In the genomic region with DNA sequence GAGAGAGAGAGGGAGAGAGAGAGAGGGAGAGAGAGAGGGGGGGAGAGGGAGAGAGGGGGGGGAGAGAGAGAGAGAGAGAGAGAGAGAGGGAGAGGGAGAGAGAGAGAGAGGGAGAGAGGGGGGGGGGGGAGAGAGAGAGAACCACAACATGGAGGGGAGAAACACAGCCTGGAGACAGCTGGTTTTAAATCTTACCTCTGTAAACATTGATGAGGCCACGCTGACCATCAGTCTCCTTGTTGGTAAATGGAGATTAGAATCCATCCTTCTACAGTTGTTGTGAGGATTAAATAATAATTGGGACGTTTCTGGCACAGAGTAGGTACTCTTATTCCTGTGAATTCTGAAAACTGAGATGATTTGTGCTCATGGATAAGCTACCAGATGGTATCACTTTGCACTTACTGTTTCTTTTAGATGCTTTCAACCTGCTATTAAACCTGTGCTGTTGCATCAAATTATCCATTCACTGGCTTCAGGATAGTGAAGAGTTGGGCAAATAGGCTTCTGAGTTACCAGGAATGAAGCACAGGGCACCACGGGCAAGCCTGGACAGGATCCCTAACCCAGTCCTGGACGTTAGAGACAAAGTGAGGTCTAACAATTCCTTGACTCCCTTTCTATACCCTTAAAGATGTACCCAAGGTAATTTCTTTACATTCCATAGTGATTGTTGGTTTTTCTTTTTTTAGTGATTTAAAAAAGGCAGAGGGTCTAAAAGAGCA, we compare ENCODE assay signal across 21 cellular contexts.
DNase-seq lines count a peak whose midpoint lies in the region; ATAC-seq, FAIRE-seq and TF ChIP-seq lines count a peak whose summit lies in the region.
"Had no signal": no experiment of that assay in that cellular context is flagged by ENCODE, and none has a peak within 500 bp of the region (broad histone marks: within the 10 kb centered on the region; RNA-seq: fewer than 3 reads in every experiment).

No MANE protein-coding gene starts in this region.

- H3K36me3 ChIP-seq in HepG2 (replicated peaks in 1 of 2; ENCODE audit: control insufficient read depth in 1 of 2, insufficient read depth in 2 of 2, low read length in 2 of 2) (no peaks in the 10 kb centered on the region), right lobe of liver (no peaks in the 10 kb centered on the region), neuronal stem cell (replicated peaks in 1 of 2; ENCODE audit: control insufficient read depth in 2 of 2, insufficient read depth in 2 of 2, low read length in 2 of 2) (peaks cover 0 to 1% of the 10 kb centered on the region in 2 donors)
- no peaks in the 10 kb centered on the region for H3K36me3 ChIP-seq in CD8-positive, alpha-beta memory T cell (ENCODE audit: insufficient read depth, low read length)
- H3K36me3 ChIP-seq: BLaER1 treated with 17β-estradiol and CSF1 and Interleukin-3, amounts not matched to agents 10 nM and 100 nM had no signal

- H4K91ac ChIP-seq in neuronal stem cell (ENCODE audit: low read depth, low read length, poor library complexity), result no peak overlapping the region

- H3K27ac Mint-ChIP-seq in MCF 10A (ENCODE audit: low read depth, unreplicated experiment), result no peak overlapping the region
- no peak overlapping the region for H3K27ac Mint-ChIP-seq in CD8-positive, alpha-beta memory T cell
- H3K27ac Mint-ChIP-seq: T-cell had no signal

- H3K18ac ChIP-seq in neuronal stem cell (ENCODE audit: low read length), result no peak overlapping the region

- H4K20me1 ChIP-seq in HepG2 (ENCODE audit: insufficient read depth, low read length), result no peaks in the 10 kb centered on the region
- H4K20me1 ChIP-seq: BLaER1 treated with 17β-estradiol and CSF1 and Interleukin-3, amounts not matched to agents 10 nM and 100 nM had no signal

- no peaks in the 10 kb centered on the region for H3K36me3 Mint-ChIP-seq in MCF 10A (ENCODE audit: insufficient read depth, unreplicated experiment)
- no peaks in the 10 kb centered on the region for H3K36me3 Mint-ChIP-seq in CD8-positive, alpha-beta memory T cell
- H3K36me3 Mint-ChIP-seq: CD8-positive, alpha-beta T cell; T-cell had no signal

- no peak overlapping the region for H3K4me2 ChIP-seq in HepG2 (ENCODE audit: low read depth, low read length)
- H3K4me2 ChIP-seq in neuronal stem cell (ENCODE audit: insufficient read depth, low read length, poor library complexity, severe bottlenecking), result no peak overlapping the region
- H3K4me2 ChIP-seq: A549; BLaER1 treated with 17β-estradiol and CSF1 and Interleukin-3, amounts not matched to agents 10 nM and 100 nM had no signal

- H3K27me3 ChIP-seq in HepG2 (ENCODE audit: control insufficient read depth in 1 of 2, insufficient read depth in 2 of 2, low read length in 2 of 2) (no peaks in the 10 kb centered on the region), right lobe of liver (no peaks in the 10 kb centered on the region), neuronal stem cell (ENCODE audit: control insufficient read depth in 3 of 3, insufficient read depth in 3 of 3, low read depth in 1 of 3, low read length in 3 of 3) (no peaks in the 10 kb centered on the region)
- H3K27me3 ChIP-seq in CD8-positive, alpha-beta memory T cell (ENCODE audit: insufficient read depth, low read length, poor library complexity, severe bottlenecking), result no peaks in the 10 kb centered on the region
- H3K27me3 ChIP-seq: BLaER1 treated with 17β-estradiol and CSF1 and Interleukin-3, amounts not matched to agents 10 nM and 100 nM had no signal

- no peak overlapping the region for H2AFZ ChIP-seq in HepG2 (ENCODE audit: low read length)
- peak overlapping the region; percentile 32 for H2AFZ ChIP-seq in neuronal stem cell (ENCODE audit: low read length)

- H3K79me2 ChIP-seq in HepG2 (ENCODE audit: insufficient read depth, low read length), result no peaks in the 10 kb centered on the region

- H3K79me1 ChIP-seq in neuronal stem cell (ENCODE audit: low read depth, low read length), result no peaks in the 10 kb centered on the region

- H3K4me3 Mint-ChIP-seq in MCF 10A (ENCODE audit: unreplicated experiment), result no peak overlapping the region
- H3K4me3 Mint-ChIP-seq in CD8-positive, alpha-beta memory T cell, result no peak overlapping the region
- H3K4me3 Mint-ChIP-seq: CD8-positive, alpha-beta T cell; T-cell had no signal

- H3K4me1 ChIP-seq in HepG2 (ENCODE audit: insufficient read depth, low read length), result no peaks in the 10 kb centered on the region
- no peaks in the 10 kb centered on the region for H3K4me1 ChIP-seq in right lobe of liver
- H3K4me1 ChIP-seq in neuronal stem cell (ENCODE audit: control insufficient read depth in 2 of 2, insufficient read depth in 1 of 2, low read depth in 1 of 2, low read length in 2 of 2), result peaks cover 8 to 10% of the 10 kb centered on the region in 2 donors
- H3K4me1 ChIP-seq in CD8-positive, alpha-beta memory T cell (ENCODE audit: insufficient read depth, low read length), result no peaks in the 10 kb centered on the region
- H3K4me1 ChIP-seq: A549; BLaER1 treated with 17β-estradiol and CSF1 and Interleukin-3, amounts not matched to agents 10 nM and 100 nM had no signal

- no peak overlapping the region for H4K8ac ChIP-seq in neuronal stem cell (ENCODE audit: low read depth, low read length)

- H2BK15ac ChIP-seq in neuronal stem cell (ENCODE audit: low read length), result no peak overlapping the region

- H3K9me3 ChIP-seq in HepG2 (ENCODE audit: low read length) (no peaks in the 10 kb centered on the region), right lobe of liver (no peaks in the 10 kb centered on the region), neuronal stem cell (replicated peaks in 1 of 2; ENCODE audit: control insufficient read depth in 2 of 2, insufficient read depth in 1 of 2, low read depth in 1 of 2, low read length in 2 of 2) (no peaks in the 10 kb centered on the region)
- no peaks in the 10 kb centered on the region for H3K9me3 ChIP-seq in CD8-positive, alpha-beta memory T cell (ENCODE audit: low read length)
- H3K9me3 ChIP-seq: A549; BLaER1 treated with 17β-estradiol and CSF1 and Interleukin-3, amounts not matched to agents 10 nM and 100 nM had no signal

- no peak for TF ChIP-seq CTCF in HepG2 (CRISPR knock-in tag; IDR thresholded peaks at IDR 0.05)
- no peak for TF ChIP-seq CTCF in right lobe of liver (IDR thresholded peaks at IDR 0.05)
- TF ChIP-seq CTCF in MCF 10A (IDR thresholded peaks at IDR 0.05; ENCODE audit: unreplicated experiment), result no peak

- TF ChIP-seq EP300 in HepG2 (IDR thresholded peaks at IDR 0.05; ENCODE audit: low read depth in 2 of 2, low read length in 2 of 2), result no peak
- TF ChIP-seq EP300 in HepG2 (CRISPR knock-in tag; IDR thresholded peaks at IDR 0.05; ENCODE audit: borderline replicate concordance), result no peak

- H3K9me3 Mint-ChIP-seq in MCF 10A (ENCODE audit: unreplicated experiment), result peaks cover 28% of the 10 kb centered on the region
- peaks cover 0 to 15% (median 4%) of the 10 kb centered on the region in 5 donors for H3K9me3 Mint-ChIP-seq in CD8-positive, alpha-beta memory T cell

- CTCF ChIA-PET in HepG2 (lab: Yijun Ruan, JAX; ENCODE audit: low intra/inter-chr PET ratio, low total read pairs) (no interaction called here), MCF 10A (lab: Yijun Ruan, JAX) (no interaction called here)
- CTCF ChIA-PET in CD8-positive, alpha-beta memory T cell (lab: Charles Lee), result no interaction called here

- H2BK5ac ChIP-seq in neuronal stem cell (ENCODE audit: low read length), result no peak overlapping the region

- ATAC-seq in HepG2 (no peak), right lobe of liver (no peak)
- ATAC-seq: A549; CD8-positive, alpha-beta T cell; K562; SK-N-SH treated with all-trans-retinoic acid at 6 μM for 48 hours; T-cell had no signal

- no peak overlapping the region for H3K4ac ChIP-seq in neuronal stem cell (ENCODE audit: low read length)

- TF ChIP-seq POLR2A in HepG2 (IDR thresholded peaks at IDR 0.05; ENCODE audit: insufficient read depth in 1 of 2, low read depth in 2 of 2, low read length in 2 of 2) (no peak), right lobe of liver (IDR thresholded peaks at IDR 0.05) (no peak)

- no peak for DNase-seq in HepG2 (ENCODE audit: low spot score)
- no peak for DNase-seq in right lobe of liver
- peak; percentile 64 to 89 for DNase-seq in NCI-H524 (lab: John Stamatoyannopoulos, UW)
- peak; percentile 13 for DNase-seq in MCF 10A (ENCODE audit: unreplicated experiment)
- no peak for DNase-seq in neuronal stem cell (ENCODE audit: low spot score)
- no peak for DNase-seq in GF-D8 (lab: John Stamatoyannopoulos, UW)
- DNase-seq in CD8-positive, alpha-beta memory T cell, result no peak
- no peak for DNase-seq in stimulated activated CD4-positive, alpha-beta T cell treated with anti-CD3 and anti-CD28 coated beads, Interleukin-4, amount 100 ng/mL, for 4 hours
- DNase-seq: CD8-positive, alpha-beta T cell; GOT3; NCI-H1436; NCI-H1930; NCI-H526 treated with DMSO at 0.1 percent for 48 hours; SIG-M5; T-cell had no signal

- H3K9ac ChIP-seq in HepG2 (ENCODE audit: insufficient read depth, low read depth, low read length) (no peak overlapping the region), neuronal stem cell (ENCODE audit: low read depth, low read length, poor library complexity) (no peak overlapping the region)
- H3K9ac ChIP-seq: BLaER1 treated with 17β-estradiol and CSF1 and Interleukin-3, amounts not matched to agents 10 nM and 100 nM had no signal

- no peak overlapping the region for H2BK120ac ChIP-seq in neuronal stem cell (ENCODE audit: low read depth, low read length)

- TF ChIP-seq RAD21 in HepG2 (CRISPR knock-in tag; IDR thresholded peaks at IDR 0.05), result no peak

- H2BK12ac ChIP-seq in neuronal stem cell (ENCODE audit: low read length), result no peak overlapping the region

- no peak overlapping the region for H2AK5ac ChIP-seq in neuronal stem cell (ENCODE audit: low read depth, low read length)

- POLR2A ChIA-PET in HepG2 (lab: Yijun Ruan, JAX) (no interaction called here), MCF 10A (lab: Yijun Ruan, JAX) (interaction anchor here (0.9 kb wide), 1 partner anchor 8 kb away, joined by 4 read pairs; no protein-coding TSS in a partner anchor)
- POLR2A ChIA-PET in CD8-positive, alpha-beta memory T cell (lab: Charles Lee), result no interaction called here

- intact Hi-C loops in HepG2 (cut with micrococcal nuclease; ENCODE audit: unreplicated experiment) (no loop called here), right lobe of liver (cut with DNase I) (no loop called here), MCF 10A (cut with micrococcal nuclease) (no loop called here)

- no peak overlapping the region for H3K23ac ChIP-seq in neuronal stem cell (ENCODE audit: low read depth, low read length, poor library complexity)

- in situ Hi-C loops in HepG2 (cut with HindIII; ENCODE audit: extremely low pct_ligation_motif_present, low pct_unique_long_range_greater_than_20kb), result no loop called here

- 2% methylated on average over 4 of the region's 4 CpGs for WGBS in HepG2 (ENCODE audit: low lambda C conversion rate)
- WGBS in right lobe of liver (ENCODE audit: insufficient coverage, low coverage, low lambda C conversion rate, missing lambda C conversion rate), result 48% methylated on average over 4 of the region's 4 CpGs
- no CpG with 5 or more reads among the region's 4 CpGs for WGBS in neuronal stem cell (ENCODE audit: extremely low coverage in 2 of 2, insufficient read length in 2 of 2, insufficient replicate concordance in 1 of 2), 2 donors

- H3K4me3 ChIP-seq in HepG2 (replicated peaks in 1 of 3; ENCODE audit: insufficient read depth in 1 of 3, low read depth in 2 of 3, low read length in 3 of 3) (no peak overlapping the region), right lobe of liver (no peak overlapping the region), neuronal stem cell (ENCODE audit: low read length in 2 of 2) (no peak overlapping the region)
- no peak overlapping the region for H3K4me3 ChIP-seq in CD8-positive, alpha-beta memory T cell (ENCODE audit: low read length)
- H3K4me3 ChIP-seq: A549; BLaER1 treated with 17β-estradiol and CSF1 and Interleukin-3, amounts not matched to agents 10 nM and 100 nM; K562 had no signal

- H3K14ac ChIP-seq in neuronal stem cell (ENCODE audit: low read length), result no peak overlapping the region

- no peak overlapping the region for H3K27ac ChIP-seq in HepG2 (ENCODE audit: extremely low read length, insufficient read depth, low read length)
- H3K27ac ChIP-seq in right lobe of liver, result no peak overlapping the region
- H3K27ac ChIP-seq in neuronal stem cell (replicated peaks; ENCODE audit: low read length), result no peak overlapping the region
- H3K27ac ChIP-seq in CD8-positive, alpha-beta memory T cell (ENCODE audit: low read depth, low read length), result no peak overlapping the region
- H3K27ac ChIP-seq: A549; BLaER1 treated with 17β-estradiol and CSF1 and Interleukin-3, amounts not matched to agents 10 nM and 100 nM had no signal

- H3K4me1 Mint-ChIP-seq in MCF 10A (ENCODE audit: insufficient read depth, unreplicated experiment), result no peaks in the 10 kb centered on the region
- no peaks in the 10 kb centered on the region for H3K4me1 Mint-ChIP-seq in CD8-positive, alpha-beta memory T cell
- H3K4me1 Mint-ChIP-seq: T-cell had no signal

- BruUV-seq in HepG2 (replicated peaks; lab: Mats Ljungman, UMichigan) (no TSS peak), MCF 10A (replicated peaks; lab: Mats Ljungman, UMichigan) (no TSS peak)

- FAIRE-seq in HepG2 (lab: Jason Lieb, UNC), result no peak
- FAIRE-seq: A549, GM12891, GM18507, K562 had no signal

- H3K27me3 Mint-ChIP-seq in MCF 10A (ENCODE audit: insufficient read depth, unreplicated experiment), result no peaks in the 10 kb centered on the region
- no peaks in the 10 kb centered on the region for H3K27me3 Mint-ChIP-seq in CD8-positive, alpha-beta memory T cell

Comparison
In these comparisons a context has a peak if more than half of its experiments do, and no peak if none do; other contexts are left out.
1. DNase-seq: peak in NCI-H524 (2 of 2) and MCF 10A (single experiment); none in HepG2 (single experiment), right lobe of liver (0 of 3), neuronal stem cell (single experiment), GF-D8 (single experiment), CD8-positive, alpha-beta memory T cell (0 of 5) and stimulated activated CD4-positive, alpha-beta T cell treated with anti-CD3 and anti-CD28 coated beads, Interleukin-4, amount 100 ng/mL, for 4 hours (0 of 2).